7 cellular contexts compared by ENCODE assay signal in genomic region chr5:68215888-68216736, GRCh38. TPM values are rescaled to one million over a fixed set of nuclear protein-coding genes. Genes with fewer than 3 reads are reported as not detected.
DNase-seq lines count a peak whose midpoint lies in the region; ATAC-seq, FAIRE-seq and TF ChIP-seq lines count a peak whose summit lies in the region.

No MANE protein-coding gene starts in this region.

- H2AFZ ChIP-seq in HepG2 (ENCODE audit: low read length) = peak overlapping the region; percentile 57

- H3K9ac ChIP-seq in HepG2 (ENCODE audit: insufficient read depth, low read depth, low read length) = peak overlapping the region; percentile 91

- POLR2A ChIA-PET in WTC11 (lab: Charles Lee) = interaction anchor here (0.6 to 1.5 kb wide), 4 partner anchors 12 to 573 kb away, joined by 3 to 5 read pairs (median 3); no protein-coding TSS in a partner anchor
- POLR2A ChIA-PET in HepG2 (lab: Yijun Ruan, JAX) = interaction anchor here (0.8 to 3.9 kb wide), 20 partner anchors 9 to 1072 kb away, joined by 3 to 40 read pairs (median 5); no protein-coding TSS in a partner anchor

- peaks cover 49% of the 10 kb centered on the region for H3K79me2 ChIP-seq in HepG2 (ENCODE audit: insufficient read depth, low read length)

- peaks cover 11% of the 10 kb centered on the region for H4K20me1 ChIP-seq in HepG2 (ENCODE audit: insufficient read depth, low read length)

- H3K4me2 ChIP-seq in HepG2 (ENCODE audit: low read depth, low read length) = peak overlapping the region; percentile 64

- CTCF ChIA-PET in WTC11 (lab: Charles Lee) (interaction anchor here (0.7 to 2.3 kb wide), 11 partner anchors 22 to 373 kb away, joined by 3 to 12 read pairs (median 4); no protein-coding TSS in a partner anchor), HepG2 (lab: Yijun Ruan, JAX; ENCODE audit: low intra/inter-chr PET ratio, low total read pairs) (no interaction called here)

- ATAC-seq in GM18511 (IDR thresholded peaks at IDR 0.05; ENCODE audit: unreplicated experiment) (peak; percentile 56), HG02852 (IDR thresholded peaks at IDR 0.05; ENCODE audit: unreplicated experiment) (peak; percentile 48), WTC11 (peak; percentile 38), HepG2 (peak; percentile 62)

- H3K27ac ChIP-seq in caudate nucleus (ENCODE audit: low read depth, low read length) (peak overlapping the region; percentile 91), HepG2 (ENCODE audit: extremely low read length, insufficient read depth, low read length) (peak overlapping the region; percentile 88)

- H3K4me3 Mint-ChIP-seq in WTC11 = peak overlapping the region; percentile 75

- no peak for TF ChIP-seq CTCF in WTC11 (IDR thresholded peaks at IDR 0.05)
- TF ChIP-seq CTCF in HepG2 (CRISPR knock-in tag; IDR thresholded peaks at IDR 0.05) = peak; percentile 40

- TF ChIP-seq POLR2A in HepG2 (IDR thresholded peaks at IDR 0.05; ENCODE audit: insufficient read depth in 1 of 2, low read depth in 2 of 2, low read length in 2 of 2) = peak in 1 of 2 experiments; percentile 34; a peak in 1 of 4 replicates

- TF ChIP-seq EP300 in HepG2 (IDR thresholded peaks at IDR 0.05; ENCODE audit: low read depth in 2 of 2, low read length in 2 of 2) (no peak), HepG2 (CRISPR knock-in tag; IDR thresholded peaks at IDR 0.05; ENCODE audit: borderline replicate concordance) (no peak)

- H3K4me3 ChIP-seq in HepG2 (replicated peaks in 1 of 3; ENCODE audit: insufficient read depth in 1 of 3, low read depth in 2 of 3, low read length in 3 of 3) = peak overlapping the region; percentile 93 to 99 (median 95)

- H3K27me3 Mint-ChIP-seq in WTC11 (ENCODE audit: low read depth) = peaks cover 84% of the 10 kb centered on the region

- WGBS in HepG2 (ENCODE audit: low lambda C conversion rate) = under 1% methylated on average over 16 of the region's 80 CpGs

- H3K36me3 ChIP-seq in HepG2 (replicated peaks in 1 of 2; ENCODE audit: control insufficient read depth in 1 of 2, insufficient read depth in 2 of 2, low read length in 2 of 2) = peaks cover 0 to 10% of the 10 kb centered on the region in 2 experiments; a peak in 1 of 5 replicates

- no peak for TF ChIP-seq RAD21 in HepG2 (CRISPR knock-in tag; IDR thresholded peaks at IDR 0.05)

- intact Hi-C loops in HepG2 (cut with micrococcal nuclease; ENCODE audit: unreplicated experiment) = loop anchor here (2.0 kb wide), 1 partner anchor 445 kb away; no protein-coding TSS in a partner anchor

- H3K4me1 ChIP-seq in HepG2 (ENCODE audit: insufficient read depth, low read length) = peaks cover 39% of the 10 kb centered on the region

- H3K4me1 Mint-ChIP-seq in WTC11 = peaks cover 22% of the 10 kb centered on the region

- peaks cover 17% of the 10 kb centered on the region for H3K9me3 Mint-ChIP-seq in WTC11

- in situ Hi-C loops in HepG2 (cut with HindIII; ENCODE audit: extremely low pct_ligation_motif_present, low pct_unique_long_range_greater_than_20kb) = no loop called here

- peaks cover 18% of the 10 kb centered on the region for H3K9me3 ChIP-seq in HepG2 (ENCODE audit: low read length)

- H3K27ac Mint-ChIP-seq in WTC11 = no peak overlapping the region

- no peak for FAIRE-seq in HepG2 (lab: Jason Lieb, UNC)

- DNase-seq in NCI-H1694 treated with DMSO at 0.1 percent for 48 hours (lab: John Stamatoyannopoulos, UW) (peak; percentile 62), WTC11 (ENCODE audit: low spot score) (peak; percentile 45), caudate nucleus (lab: John Stamatoyannopoulos, UW) (peak in 39 of 61 donors; percentile 8 to 75 (median 56)), HepG2 (ENCODE audit: low spot score) (peak; percentile 41)
- DNase-seq in stimulated activated CD4-positive, alpha-beta T cell treated with anti-CD3 and anti-CD28 coated beads, TNF-alpha, amount 100 ng/mL, for 24 hours (ENCODE audit: low read depth in 3 of 3) = peak; percentile 36 to 64 (median 46)

- peaks cover 0 to 2% of the 10 kb centered on the region in 2 experiments; a peak in 1 of 5 replicates for H3K27me3 ChIP-seq in HepG2 (ENCODE audit: control insufficient read depth in 1 of 2, insufficient read depth in 2 of 2, low read length in 2 of 2)

- BruUV-seq in HepG2 (replicated peaks; lab: Mats Ljungman, UMichigan) = no TSS peak

- peaks cover 17% of the 10 kb centered on the region for H3K36me3 Mint-ChIP-seq in WTC11

TF ChIP-seq in WTC11, 78 proteins besides CTCF, POLR2A, EP300 and RAD21 (continues in another document):
- TF ChIP-seq ATF2 (CRISPR knock-in tag; IDR thresholded peaks at IDR 0.05; ENCODE audit: borderline replicate concordance, low read depth) = no peak
- TF ChIP-seq CBFB (CRISPR knock-in tag; IDR thresholded peaks at IDR 0.05; ENCODE audit: low read depth) = no peak
- TF ChIP-seq ERG (CRISPR knock-in tag; IDR thresholded peaks at IDR 0.05) = no peak

TF ChIP-seq in HepG2, 621 proteins besides CTCF, POLR2A, EP300 and RAD21 (continues in another document):
- TF ChIP-seq MAZ (IDR thresholded peaks at IDR 0.05; ENCODE audit: borderline replicate concordance, low read depth, low read length) (no peak), MAZ (CRISPR knock-in tag; IDR thresholded peaks at IDR 0.05; ENCODE audit: low read depth) (peak; percentile 34; the same call in 1 of the 2 replicates), ZSCAN30 (CRISPR knock-in tag; IDR thresholded peaks at IDR 0.05) (no peak), ARID3A (IDR thresholded peaks at IDR 0.05; ENCODE audit: low read depth, low read length) (no peak), ZNF720 (CRISPR knock-in tag; IDR thresholded peaks at IDR 0.05) (no peak), ZNF589 (CRISPR knock-in tag; conservative IDR thresholded peaks at IDR 0.05) (0 out of 2 replicates have a peak, but pooled peaks have one; percentile 65), MYPOP (CRISPR knock-in tag; IDR thresholded peaks at IDR 0.05) (peak; percentile 37; the same call in 1 of the 2 replicates), AGO2 (optimal IDR thresholded peaks at IDR 0.05; ENCODE audit: low read depth, low read length) (peak; percentile 78), ZNF598 (CRISPR knock-in tag; IDR thresholded peaks at IDR 0.05; ENCODE audit: borderline replicate concordance) (no peak), GATAD1 (CRISPR knock-in tag; IDR thresholded peaks at IDR 0.05) (no peak), MAF1 (CRISPR knock-in tag; IDR thresholded peaks at IDR 0.05; ENCODE audit: borderline replicate concordance) (0 out of 2 replicates have a peak, but pooled peaks have one; percentile 49), MLX (CRISPR knock-in tag; IDR thresholded peaks at IDR 0.05) (0 out of 2 replicates have a peak, but pooled peaks have one; percentile 1), ZBTB7A (CRISPR knock-in tag; IDR thresholded peaks at IDR 0.05) (peak; percentile 81)

RNA-seq across cellular contexts. Expression of gene PIK3R1, which starts 0.6 kb away (rescaled TPM):
- total RNA-seq in WTC11 (2021) (10.1 to 11.3 TPM (median 11.1 TPM) in 3 replicates), HepG2 (2016; rRNA removed; fragmentation: Illumina TruSeq; extraction: Trizol) (21.3 and 26.0 TPM in 2 replicates)
- total RNA-seq in HepG2 (2016; cell fraction: cytosol; rRNA removed; fragmentation: Illumina TruSeq; extraction: Trizol; ENCODE audit: low read depth) = 15.6 and 18.1 TPM in 2 replicates
- 23.2 and 24.7 TPM in 2 replicates for total RNA-seq in HepG2 (2016; cell fraction: insoluble cytoplasmic fraction; rRNA removed; fragmentation: Illumina TruSeq; extraction: Trizol)
- total RNA-seq in HepG2 (2016; cell fraction: membrane; rRNA removed; fragmentation: Illumina TruSeq; extraction: Trizol) = 8.9 and 10.9 TPM in 2 replicates
- total RNA-seq in HepG2 (2016; cell fraction: nucleus; rRNA removed; fragmentation: Illumina TruSeq; extraction: Trizol) = 42.9 and 43.7 TPM in 2 replicates
- 6.4 and 8.4 TPM in 2 replicates for polyA plus RNA-seq in HepG2 (2011; rRNA removed)
- polyA plus RNA-seq in HepG2 (2011; cell fraction: cytosol; rRNA removed) = 3.4 and 4.1 TPM in 2 replicates
- polyA plus RNA-seq in HepG2 (2011; cell fraction: nucleus; rRNA removed) = 4.4 and 7.1 TPM in 2 replicates
- polyA plus RNA-seq in HepG2 (2012) = 7.9 and 11.9 TPM in 2 replicates
- 0.45 and 0.52 TPM in 2 replicates for polyA plus RNA-seq in HepG2 (2016; cell fraction: cytosol; fragmentation: Illumina TruSeq; extraction: Trizol; ENCODE audit: low read depth)
- polyA plus RNA-seq in HepG2 (2016; cell fraction: insoluble cytoplasmic fraction; fragmentation: Illumina TruSeq; extraction: Trizol; ENCODE audit: low read depth) = 19.5 and 20.2 TPM in 2 replicates
- 1.8 and 2.2 TPM in 2 replicates for polyA plus RNA-seq in HepG2 (2016; cell fraction: membrane; fragmentation: Illumina TruSeq; extraction: Trizol; ENCODE audit: low read depth)
- polyA plus RNA-seq in HepG2 (2016; cell fraction: nucleus; fragmentation: Illumina TruSeq; extraction: Trizol; ENCODE audit: insufficient read depth, low read depth) = 35.9 and 42.5 TPM in 2 replicates
- polyA minus RNA-seq in HepG2 (2011; rRNA and poly(A)+ RNA removed; ENCODE audit: low replicate concordance) = 0.19 and 11.0 TPM in 2 replicates
- 9.1 and 9.7 TPM in 2 replicates for polyA minus RNA-seq in HepG2 (2011; cell fraction: cytosol; rRNA and poly(A)+ RNA removed)
- 46.5 and 49.8 TPM in 2 replicates for polyA minus RNA-seq in HepG2 (2011; cell fraction: nucleus; rRNA and poly(A)+ RNA removed)

Comparison
In these comparisons a context has a peak if more than half of its experiments do, and no peak if none do; other contexts are left out.
1. Peak in every context shown above with its lines: DNase-seq, ATAC-seq, H3K4me3 ChIP-seq and H3K27ac ChIP-seq.